ENCODE assay signal across 9 cellular contexts in genomic region chr1:67194209-67194863, GRCh38. TPM values are rescaled to one million over a fixed set of nuclear protein-coding genes. Genes with fewer than 3 reads are reported as not detected.
DNase-seq lines count a peak whose midpoint lies in the region; ATAC-seq and TF ChIP-seq lines count a peak whose summit lies in the region.
"Had no signal": no experiment of that assay in that cellular context is flagged by ENCODE, and none has a peak within 500 bp of the region (broad histone marks: within the 10 kb centered on the region; RNA-seq: fewer than 3 reads in every experiment).

No MANE protein-coding gene starts in this region.

- H3K27me3 Mint-ChIP-seq in activated T-cell treated with anti-CD3 and anti-CD28 coated beads, Interleukin-2, amount 50 U/mL, for 72 hours (ENCODE audit: low read depth), result peaks cover 4% of the 10 kb centered on the region

- H3K79me2 ChIP-seq in DND-41 (ENCODE audit: insufficient read depth, low read length), result no peaks in the 10 kb centered on the region

- no peak overlapping the region for H3K4me2 ChIP-seq in DND-41 (ENCODE audit: insufficient read depth, low read length)

- ATAC-seq in DND-41 (ENCODE audit: insufficient read depth, low read depth) (peak; percentile 82), GM19397 (IDR thresholded peaks at IDR 0.05; ENCODE audit: unreplicated experiment) (peak; percentile 59), HG03066 (IDR thresholded peaks at IDR 0.05; ENCODE audit: low read depth, unreplicated experiment) (peak; percentile 72), Right ventricle myocardium superior (ENCODE audit: poor library complexity) (no peak)
- peak; percentile 27 to 48 for ATAC-seq in activated T-cell treated with anti-CD3 and anti-CD28 coated beads, Interleukin-2, amount 50 U/mL, for 72 hours (replicated peaks in 1 of 2)

- peaks cover 4% of the 10 kb centered on the region; the same call in 1 of the 2 replicates for H3K4me1 ChIP-seq in DND-41 (ENCODE audit: insufficient read depth, low read length)

- H3K9ac ChIP-seq in DND-41 (ENCODE audit: low read depth, low read length), result no peak overlapping the region

- H3K4me3 Mint-ChIP-seq in activated T-cell treated with anti-CD3 and anti-CD28 coated beads, Interleukin-2, amount 50 U/mL, for 72 hours, result peak overlapping the region; percentile 34 to 56

- H3K9me3 ChIP-seq in DND-41 (ENCODE audit: insufficient read depth, low read length, severe bottlenecking), result no peaks in the 10 kb centered on the region

- H3K4me3 ChIP-seq in DND-41 (ENCODE audit: low read depth in 1 of 2, low read length in 2 of 2), result no peak overlapping the region

- peaks cover 28% of the 10 kb centered on the region for H3K27me3 ChIP-seq in DND-41 (ENCODE audit: insufficient read depth, low read length, poor library complexity)

- H3K27ac ChIP-seq in DND-41 (ENCODE audit: low read length), result no peak overlapping the region

- no peaks in the 10 kb centered on the region for H3K9me3 Mint-ChIP-seq in activated T-cell treated with anti-CD3 and anti-CD28 coated beads, Interleukin-2, amount 50 U/mL, for 72 hours

- peaks cover 4 to 7% of the 10 kb centered on the region in 2 donors for H3K36me3 Mint-ChIP-seq in activated T-cell treated with anti-CD3 and anti-CD28 coated beads, Interleukin-2, amount 50 U/mL, for 72 hours (ENCODE audit: insufficient read depth in 2 of 2)

- H3K4me1 Mint-ChIP-seq in activated T-cell treated with anti-CD3 and anti-CD28 coated beads, Interleukin-2, amount 50 U/mL, for 72 hours (ENCODE audit: low read depth), result no peaks in the 10 kb centered on the region

- intact Hi-C loops in Right ventricle myocardium superior (cut with DNase I), result no loop called here

- TF ChIP-seq CTCF in DND-41 (IDR thresholded peaks at IDR 0.05; ENCODE audit: borderline replicate concordance, extremely low read depth, low read length, poor library complexity, severe bottlenecking), result no peak

- H3K36me3 ChIP-seq in DND-41 (ENCODE audit: insufficient read depth, low read length), result no peaks in the 10 kb centered on the region

- DNase-seq in DND-41 (no peak), DMS153 (lab: John Stamatoyannopoulos, UW) (no peak), Right ventricle myocardium superior (no peak), NCI-H226 (no peak)
- DNase-seq in activated T-cell treated with anti-CD3 and anti-CD28 coated beads, Interleukin-2, amount 50 U/mL, for 72 hours, result no peak
- DNase-seq in activated effector memory CD4-positive, alpha-beta T cell treated with anti-CD3 and anti-CD28 coated beads, Interleukin-2, amount 50 U/mL, for 16 hours, result no peak
- DNase-seq: mammary epithelial cell had no signal

- no peaks in the 10 kb centered on the region for H4K20me1 ChIP-seq in DND-41 (ENCODE audit: insufficient read depth, low read length)

- H2AFZ ChIP-seq in DND-41 (ENCODE audit: low read depth, low read length), result no peak overlapping the region

- peak overlapping the region; percentile 90 for H3K27ac Mint-ChIP-seq in activated T-cell treated with anti-CD3 and anti-CD28 coated beads, Interleukin-2, amount 50 U/mL, for 72 hours

RNA-seq across cellular contexts. Expression of gene IL23R, which starts 28.1 kb away (rescaled TPM):
- 1 to 10 TPM; 3.0 to 8.0 TPM for total RNA-seq in activated T-cell treated with anti-CD3 and anti-CD28 coated beads, Interleukin-2, amount 50 U/mL, for 72 hours
- not detected for total RNA-seq in Right ventricle myocardium superior
- total RNA-seq: mammary epithelial cell had no signal

RNA-seq across cellular contexts. Expression of gene C1orf141, which starts 59.6 kb away (rescaled TPM):
- total RNA-seq in activated T-cell treated with anti-CD3 and anti-CD28 coated beads, Interleukin-2, amount 50 U/mL, for 72 hours, result under 1 TPM; 0.17 to 0.25 TPM
- not detected for total RNA-seq in Right ventricle myocardium superior
- total RNA-seq: mammary epithelial cell had no signal
